Comparison of ENCODE assay signal across 20 cellular contexts in genomic region chr1:45141247-45142003, GRCh38.
"Had no signal": no experiment of that assay in that cellular context is flagged by ENCODE, and none has a peak within 500 bp of the region (broad histone marks: within the 10 kb centered on the region; RNA-seq: fewer than 3 reads in every experiment).

No MANE protein-coding gene starts in this region.

- ATAC-seq: esophagus mucosa; foreskin keratinocyte; gastroesophageal sphincter; heart left ventricle; left lung; naive thymus-derived CD4-positive, alpha-beta T cell; sciatic nerve; stimulated activated effector memory CD8-positive, alpha-beta T cell treated with anti-CD3 and anti-CD28 coated beads, Interleukin-12 subunit alpha, Interleukin-12 subunit beta, amount 100 ng/mL, for 72 hours had no signal

- H3K4me3 ChIP-seq: gastroesophageal sphincter, heart left ventricle, hepatocyte, left lung, ovary, right atrium auricular region, stomach, thyroid gland had no signal

- DNase-seq: effector CD8-positive, alpha-beta T cell; endodermal cell; foreskin keratinocyte; heart left ventricle; kidney; left lung; mesenchymal stem cell; naive thymus-derived CD4-positive, alpha-beta T cell; ovary; stimulated activated CD4-positive, alpha-beta T cell treated with anti-CD3 and anti-CD28 coated beads, Interleukin-2, amount 100 ng/mL, for 24 hours; stimulated activated CD4-positive, alpha-beta T cell treated with anti-CD3 and anti-CD28 coated beads, Interleukin-4, amount 100 ng/mL, for 24 hours; stimulated activated naive CD4-positive, alpha-beta T cell treated with Interleukin-2 at 50 U/mL for 16 hours; stomach; thyroid gland had no signal
